In the genomic region with DNA sequence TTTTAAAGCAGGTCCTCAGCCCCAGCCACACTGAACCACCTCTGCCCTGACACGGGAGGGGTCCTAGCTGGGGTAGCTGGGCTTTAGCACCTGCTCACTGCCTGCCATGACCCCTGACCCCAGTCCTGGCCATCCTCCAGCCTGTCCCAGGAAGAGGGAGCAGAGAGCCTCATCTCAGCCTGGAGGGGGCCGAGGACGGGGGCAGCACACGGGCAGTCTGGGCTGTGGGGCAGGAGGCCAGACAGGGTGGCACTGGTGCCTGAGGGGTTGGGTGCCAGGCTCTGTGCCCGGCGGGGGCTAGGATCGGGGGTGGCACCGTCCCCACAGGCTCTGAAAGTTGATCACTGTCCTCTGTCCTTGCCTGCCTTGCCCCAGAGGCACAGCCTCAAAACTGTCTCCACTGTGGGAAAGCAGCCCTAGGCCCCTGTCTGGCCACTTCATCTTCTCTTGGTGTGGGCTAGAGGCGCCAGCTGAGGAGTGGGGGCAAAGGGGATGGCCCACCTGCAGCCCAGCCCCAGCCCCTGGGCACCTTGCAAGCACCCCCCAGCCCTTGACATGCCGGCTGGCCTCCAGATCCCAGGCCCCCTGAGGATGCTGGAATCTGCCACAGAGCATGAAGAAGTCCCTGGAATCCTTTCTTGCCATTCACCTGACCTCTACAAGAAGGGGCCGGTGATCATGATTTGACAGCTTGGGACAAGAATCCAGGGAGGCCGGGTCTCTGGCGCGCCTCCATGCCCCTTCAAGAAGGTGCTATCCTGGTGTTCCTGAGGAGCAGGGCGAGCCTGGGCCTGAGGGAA, we compare ENCODE assay signal across 1 cellular context.
TF ChIP-seq lines count a peak whose summit lies in the region.

No MANE protein-coding gene starts in this region.

TF ChIP-seq in IMR-90, 13 proteins besides CTCF, POLR2A, EP300 and RAD21 (continued from another document):
- TF ChIP-seq, protein P1, sequence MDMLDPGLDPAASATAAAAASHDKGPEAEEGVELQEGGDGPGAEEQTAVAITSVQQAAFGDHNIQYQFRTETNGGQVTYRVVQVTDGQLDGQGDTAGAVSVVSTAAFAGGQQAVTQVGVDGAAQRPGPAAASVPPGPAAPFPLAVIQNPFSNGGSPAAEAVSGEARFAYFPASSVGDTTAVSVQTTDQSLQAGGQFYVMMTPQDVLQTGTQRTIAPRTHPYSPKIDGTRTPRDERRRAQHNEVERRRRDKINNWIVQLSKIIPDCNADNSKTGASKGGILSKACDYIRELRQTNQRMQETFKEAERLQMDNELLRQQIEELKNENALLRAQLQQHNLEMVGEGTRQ (IDR thresholded peaks at IDR 0.05; ENCODE audit: low read depth, low read length): no peak
